Comparison of ENCODE assay signal across 8 cellular contexts in genomic region chr1:62783736-62784508, GRCh38. TPM values are rescaled to one million over a fixed set of nuclear protein-coding genes. Genes with fewer than 3 reads are reported as not detected.
DNase-seq lines count a peak whose midpoint lies in the region; ATAC-seq, FAIRE-seq and TF ChIP-seq lines count a peak whose summit lies in the region.

A gene with protein sequence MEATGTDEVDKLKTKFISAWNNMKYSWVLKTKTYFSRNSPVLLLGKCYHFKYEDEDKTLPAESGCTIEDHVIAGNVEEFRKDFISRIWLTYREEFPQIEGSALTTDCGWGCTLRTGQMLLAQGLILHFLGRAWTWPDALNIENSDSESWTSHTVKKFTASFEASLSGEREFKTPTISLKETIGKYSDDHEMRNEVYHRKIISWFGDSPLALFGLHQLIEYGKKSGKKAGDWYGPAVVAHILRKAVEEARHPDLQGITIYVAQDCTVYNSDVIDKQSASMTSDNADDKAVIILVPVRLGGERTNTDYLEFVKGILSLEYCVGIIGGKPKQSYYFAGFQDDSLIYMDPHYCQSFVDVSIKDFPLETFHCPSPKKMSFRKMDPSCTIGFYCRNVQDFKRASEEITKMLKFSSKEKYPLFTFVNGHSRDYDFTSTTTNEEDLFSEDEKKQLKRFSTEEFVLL (plus strand): TSS chr1:62784132. CDS start chr1:62803787, 19,655 bp downstream.

- H3K4me1 Mint-ChIP-seq in Calu3 (ENCODE audit: low read depth, unreplicated experiment) = peaks cover 13% of the 10 kb centered on the region
- peaks cover 3% of the 10 kb centered on the region for H3K4me1 Mint-ChIP-seq in mesothelial cell of epicardium

- H3K27ac ChIP-seq in HUES48 (ENCODE audit: low read depth, low read length) (peak within 1 kb of the TSS; percentile 84), endothelial cell of umbilical vein (ENCODE audit: insufficient read depth, low read depth, low read length) (peak within 1 kb of the TSS; percentile 67)

- H3K27me3 Mint-ChIP-seq in Calu3 (ENCODE audit: unreplicated experiment) (peaks cover 15% of the 10 kb centered on the region), mesothelial cell of epicardium (ENCODE audit: low read depth) (no peaks in the 10 kb centered on the region)

- peak; percentile 90 for FAIRE-seq in endothelial cell of umbilical vein (lab: Jason Lieb, UNC)

- CTCF ChIA-PET in Calu3 (lab: Charles Lee) = interaction anchor here (0.7 to 1.2 kb wide), 4 partner anchors 127 to 915 kb away, joined by 3 to 6 read pairs (median 3); no protein-coding TSS in a partner anchor
- CTCF ChIA-PET in endothelial cell of umbilical vein (lab: Charles Lee) = interaction anchor here (0.9 kb wide), 1 partner anchor 17 kb away, joined by 3 read pairs; no protein-coding TSS in a partner anchor

- no peaks in the 10 kb centered on the region for H3K9me1 ChIP-seq in endothelial cell of umbilical vein (replicated peaks; ENCODE audit: control insufficient read depth, extremely low read depth, insufficient read depth, low read length)

- H3K9me3 ChIP-seq in HUES48 (ENCODE audit: control insufficient read depth, insufficient read depth, low read length) = no peaks in the 10 kb centered on the region
- no peaks in the 10 kb centered on the region for H3K9me3 ChIP-seq in NT2/D1 (ENCODE audit: insufficient read depth, low read length)
- H3K9me3 ChIP-seq in endothelial cell of umbilical vein (replicated peaks; ENCODE audit: control insufficient read depth, insufficient read depth, low read length) = no peaks in the 10 kb centered on the region

- H3K4me1 ChIP-seq in HUES48 (ENCODE audit: control insufficient read depth, insufficient read depth, low read length) (no peaks in the 10 kb centered on the region), NT2/D1 (ENCODE audit: insufficient read depth, insufficient read length) (no peaks in the 10 kb centered on the region), endothelial cell of umbilical vein (ENCODE audit: control insufficient read depth, extremely low read depth, insufficient read depth, low read length) (peaks cover 7% of the 10 kb centered on the region)

- H3K4me3 Mint-ChIP-seq in Calu3 (ENCODE audit: low read depth, unreplicated experiment) = no peak within 1 kb of the TSS
- H3K4me3 Mint-ChIP-seq in mesothelial cell of epicardium = no peak within 1 kb of the TSS

- BruUV-seq in Calu3 (replicated peaks; lab: Mats Ljungman, UMichigan) (no TSS peak), endothelial cell of umbilical vein (replicated peaks; lab: Mats Ljungman, UMichigan) (TSS peak; percentile 95)

- peak; percentile 95 for ATAC-seq in GM21423 (IDR thresholded peaks at IDR 0.05; ENCODE audit: unreplicated experiment)

- H3K36me3 ChIP-seq in HUES48 (ENCODE audit: control insufficient read depth, insufficient read depth, low read length) (no peaks in the 10 kb centered on the region), NT2/D1 (ENCODE audit: insufficient read depth, insufficient read length, low read length) (no peaks in the 10 kb centered on the region), endothelial cell of umbilical vein (ENCODE audit: control insufficient read depth in 2 of 2, extremely low read depth in 1 of 2, insufficient read depth in 2 of 2, low read length in 2 of 2) (no peaks in the 10 kb centered on the region)

- peak within 1 kb of the TSS; percentile 98 for H3K4me2 ChIP-seq in endothelial cell of umbilical vein (ENCODE audit: insufficient read depth, low read length)

- H3K9me3 Mint-ChIP-seq in Calu3 (ENCODE audit: low read depth, unreplicated experiment) (no peaks in the 10 kb centered on the region), mesothelial cell of epicardium (no peaks in the 10 kb centered on the region)

- H3K27ac Mint-ChIP-seq in Calu3 (ENCODE audit: unreplicated experiment) (no peak within 1 kb of the TSS), mesothelial cell of epicardium (no peak within 1 kb of the TSS)

- H3K9ac ChIP-seq in HUES48 (ENCODE audit: low read depth, low read length) = peak within 1 kb of the TSS; percentile 76
- peak within 1 kb of the TSS; percentile 81 for H3K9ac ChIP-seq in NT2/D1 (ENCODE audit: insufficient read length, low read depth)
- H3K9ac ChIP-seq in endothelial cell of umbilical vein (replicated peaks; ENCODE audit: extremely low read depth, insufficient read depth, low read length) = peak within 1 kb of the TSS; percentile 73

- peaks cover 5% of the 10 kb centered on the region for H3K79me2 ChIP-seq in endothelial cell of umbilical vein (ENCODE audit: control insufficient read depth, insufficient read depth, low read length)

- no peaks in the 10 kb centered on the region for H4K20me1 ChIP-seq in endothelial cell of umbilical vein (replicated peaks; ENCODE audit: control insufficient read depth, extremely low read depth, insufficient read depth, low read length)

- dilution Hi-C loops in endothelial cell of umbilical vein (cut with MboI; ENCODE audit: extremely low pct_ligation_motif_present, low sequenced_read_pairs) = no loop called here

- TF ChIP-seq POLR2A in endothelial cell of umbilical vein (IDR thresholded peaks at IDR 0.05; ENCODE audit: low read depth, low read length) = peak; percentile 88

- no peaks in the 10 kb centered on the region for H3K36me3 Mint-ChIP-seq in Calu3 (ENCODE audit: insufficient read depth, unreplicated experiment)
- no peaks in the 10 kb centered on the region for H3K36me3 Mint-ChIP-seq in mesothelial cell of epicardium

- POLR2A ChIA-PET in endothelial cell of umbilical vein (lab: Charles Lee) = interaction anchor here (0.7 kb wide), 2 partner anchors 348 to 614 kb away, joined by 3 to 5 read pairs; no protein-coding TSS in a partner anchor

- H3K4me3 ChIP-seq in HUES48 (ENCODE audit: low read depth, low read length) = peak within 1 kb of the TSS; percentile 88
- peak within 1 kb of the TSS; percentile 68 for H3K4me3 ChIP-seq in NT2/D1 (ENCODE audit: insufficient read length, low read depth)
- H3K4me3 ChIP-seq in endothelial cell of umbilical vein (replicated peaks in 1 of 3; ENCODE audit: insufficient read depth in 1 of 3, low read depth in 1 of 3, low read length in 3 of 3) = peak within 1 kb of the TSS; percentile 30 to 78 (median 66)

- DNase-seq in Calu3 (peak; percentile 92), NT2/D1 (ENCODE audit: low read depth, low spot score) (peak; percentile 98), endothelial cell of umbilical vein (ENCODE audit: low read depth, low spot score) (peak; percentile 99), mesothelial cell of epicardium (ENCODE audit: low spot score in 2 of 2, unreplicated experiment in 2 of 2) (peak; percentile 83)
- DNase-seq in activated CD8-positive, alpha-beta memory T cell treated with anti-CD3 and anti-CD28 coated beads, Interleukin-2, amount 50 U/mL, for 1 hour (ENCODE audit: extremely low read depth) = peak; percentile 84
- DNase-seq in stimulated activated CD8-positive, alpha-beta memory T cell treated with anti-CD3 and anti-CD28 coated beads, Interleukin-15, amount 100 ng/mL, for 48 hours (ENCODE audit: low read depth in 2 of 2) = peak; percentile 82 to 83

- TF ChIP-seq CTCF in Calu3 (IDR thresholded peaks at IDR 0.05; ENCODE audit: unreplicated experiment) = no peak
- TF ChIP-seq CTCF in endothelial cell of umbilical vein (IDR thresholded peaks at IDR 0.05; ENCODE audit: extremely low read depth in 1 of 2, insufficient read depth in 1 of 2, low read depth in 1 of 2, low read length in 2 of 2) = no peak
- TF ChIP-seq CTCF in mesothelial cell of epicardium (IDR thresholded peaks at IDR 0.05; ENCODE audit: unreplicated experiment) = no peak

- peak within 1 kb of the TSS; percentile 81 for H2AFZ ChIP-seq in endothelial cell of umbilical vein (ENCODE audit: low read depth, low read length)

- intact Hi-C loops in Calu3 (cut with micrococcal nuclease; ENCODE audit: unreplicated experiment) (loop anchor here (2.0 kb wide), 1 partner anchor 23 kb away; no protein-coding TSS in a partner anchor), endothelial cell of umbilical vein (cut with micrococcal nuclease) (loop anchor here (1.0 to 2.0 kb wide), 2 partner anchors 95 to 348 kb away; partner anchors contain the start of gene DOCK7)

- H3K27me3 ChIP-seq in HUES48 (ENCODE audit: control insufficient read depth, insufficient read depth, low read length) (no peaks in the 10 kb centered on the region), NT2/D1 (ENCODE audit: insufficient read depth, insufficient read length) (no peaks in the 10 kb centered on the region), endothelial cell of umbilical vein (ENCODE audit: control insufficient read depth in 2 of 2, insufficient read depth in 2 of 2, low read length in 2 of 2) (peaks cover 11 to 15% of the 10 kb centered on the region in 2 experiments)

TF ChIP-seq in endothelial cell of umbilical vein, 7 proteins besides CTCF, POLR2A, EP300 and RAD21:
- TF ChIP-seq FOS (IDR thresholded peaks at IDR 0.05; ENCODE audit: borderline replicate concordance, insufficient read depth, low read length) = no peak
- TF ChIP-seq MYC (IDR thresholded peaks at IDR 0.05; ENCODE audit: low read depth, low read length) = peak; percentile 75
- no peak for TF ChIP-seq JUN (IDR thresholded peaks at IDR 0.05; ENCODE audit: borderline replicate concordance, insufficient read depth, insufficient read length, low read depth)
- TF ChIP-seq POLR2AphosphoS5 (IDR thresholded peaks at IDR 0.05; ENCODE audit: insufficient read depth, low read depth, low read length) = peak; percentile 86
- TF ChIP-seq GATA2 (IDR thresholded peaks at IDR 0.05; ENCODE audit: insufficient read depth, insufficient read length, low read depth, low read length) = peak; percentile 94

RNA-seq across cellular contexts. Expression of the gene that starts here (rescaled TPM):
- total RNA-seq in Calu3 (2022) = 9.1 and 12.4 TPM in 2 replicates
- 9.5 and 11.8 TPM in 2 replicates for total RNA-seq in endothelial cell of umbilical vein
- polyA plus RNA-seq in endothelial cell of umbilical vein = 1.7 and 2.8 TPM in 2 replicates
- polyA plus RNA-seq in endothelial cell of umbilical vein (2011; cell fraction: cytosol; rRNA removed) = 4.6 and 5.3 TPM in 2 replicates
- 3.7 and 5.4 TPM in 2 replicates for polyA plus RNA-seq in endothelial cell of umbilical vein (2011; cell fraction: nucleus; rRNA removed)
- 8.3 and 9.1 TPM in 2 replicates for polyA plus RNA-seq in endothelial cell of umbilical vein (2012)
- 3.6 and 8.9 TPM in 2 replicates for polyA minus RNA-seq in endothelial cell of umbilical vein
- polyA minus RNA-seq in endothelial cell of umbilical vein (2011; cell fraction: cytosol; rRNA and poly(A)+ RNA removed) = 6.5 TPM
- polyA minus RNA-seq in endothelial cell of umbilical vein (2011; cell fraction: nucleus; rRNA and poly(A)+ RNA removed) = 5.0 and 6.2 TPM in 2 replicates
- total RNA-seq in mesothelial cell of epicardium = 11.1 to 11.4 TPM (median 11.3 TPM) in 3 replicates

Comparison
In these comparisons a context has a peak if more than half of its experiments do, and no peak if none do; other contexts are left out.
1. Peak in every context shown above with its lines: DNase-seq, ATAC-seq, H3K4me3 ChIP-seq and H3K27ac ChIP-seq.